Comparison of ENCODE assay signal across 1 cellular context in the genomic region with DNA sequence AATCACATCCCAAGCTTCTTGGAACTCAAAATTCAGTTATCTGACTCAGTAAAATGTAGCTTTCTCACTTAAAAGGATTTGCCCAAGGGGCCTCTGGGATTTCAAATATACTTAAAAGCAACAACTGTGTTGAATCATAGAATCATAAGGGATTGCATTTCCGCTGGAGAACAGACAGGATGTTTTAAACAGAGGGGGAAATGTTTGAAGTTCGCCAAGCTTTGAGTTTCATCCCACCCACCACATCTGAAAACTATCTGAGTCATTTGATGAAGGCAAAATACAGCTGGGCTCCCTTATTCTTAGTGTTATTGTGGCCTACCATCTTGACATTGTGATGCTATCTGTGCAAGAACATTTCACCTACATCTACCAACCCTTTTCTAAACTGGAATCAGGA.
TF ChIP-seq lines count a peak whose summit lies in the region.

No MANE protein-coding gene starts in this region.

TF ChIP-seq in IMR-90, 13 proteins besides CTCF, POLR2A, EP300 and RAD21:
- TF ChIP-seq FOS (IDR thresholded peaks at IDR 0.05; ENCODE audit: low read depth, low read length) (no peak), MAZ (IDR thresholded peaks at IDR 0.05; ENCODE audit: borderline replicate concordance, low read depth, low read length) (no peak), CHD1 (IDR thresholded peaks at IDR 0.05; ENCODE audit: low read depth, low read length) (no peak), MAFK (IDR thresholded peaks at IDR 0.05; ENCODE audit: low read depth, low read length) (no peak), NFE2L2 (IDR thresholded peaks at IDR 0.05; ENCODE audit: low read depth, low read length) (no peak), RCOR1 (IDR thresholded peaks at IDR 0.05; ENCODE audit: insufficient replicate concordance, low read length) (no peak)
